Comparison of ENCODE assay signal across 8 cellular contexts in genomic region chr6:97049254-97050004, GRCh38.
DNase-seq lines count a peak whose midpoint lies in the region; ATAC-seq, FAIRE-seq and TF ChIP-seq lines count a peak whose summit lies in the region.

No MANE protein-coding gene starts in this region.

- H4K20me1 ChIP-seq in BLaER1 treated with 17β-estradiol and CSF1 and Interleukin-3, amounts not matched to agents 10 nM and 100 nM, result no peaks in the 10 kb centered on the region
- no peaks in the 10 kb centered on the region for H4K20me1 ChIP-seq in SU-DHL-6 (ENCODE audit: low read depth, low read length)

- H3K9ac ChIP-seq in BLaER1 treated with 17β-estradiol and CSF1 and Interleukin-3, amounts not matched to agents 10 nM and 100 nM, result peak overlapping the region in 5 of 11 experiments; percentile 5 to 51 (median 22); a peak in 7 of 22 replicates
- H3K9ac ChIP-seq in SU-DHL-6 (ENCODE audit: low read length), result no peak overlapping the region

- no peaks in the 10 kb centered on the region for H3K9me3 Mint-ChIP-seq in naive B cell

- H3F3A ChIP-seq in SU-DHL-6 (ENCODE audit: insufficient read depth), result no peaks in the 10 kb centered on the region

- no peaks in the 10 kb centered on the region for H3K27me3 ChIP-seq in BLaER1 treated with 17β-estradiol and CSF1 and Interleukin-3, amounts not matched to agents 10 nM and 100 nM
- no peaks in the 10 kb centered on the region for H3K27me3 ChIP-seq in SU-DHL-6 (ENCODE audit: low read length)
- peaks cover 2% of the 10 kb centered on the region for H3K27me3 ChIP-seq in ovary

- H3K4me1 Mint-ChIP-seq in naive B cell, result peaks cover 15 to 23% (median 17%) of the 10 kb centered on the region in 3 donors

- H3K9me2 ChIP-seq in SU-DHL-6 (replicated peaks; ENCODE audit: insufficient read depth, low read length), result no peaks in the 10 kb centered on the region

- peak overlapping the region in 7 of 8 donors; percentile 49 to 76 (median 59) for H3K4me3 Mint-ChIP-seq in naive B cell

- WGBS in ovary, 3 donors, result 76 to 82% (median 77%) methylated on average over 8 of the region's 8 CpGs

- no peak for TF ChIP-seq POLR2A in ovary (IDR thresholded peaks at IDR 0.05)

- TF ChIP-seq EP300 in ovary (IDR thresholded peaks at IDR 0.05), result no peak

- H3K27ac ChIP-seq in BLaER1 treated with 17β-estradiol and CSF1 and Interleukin-3, amounts not matched to agents 10 nM and 100 nM, result peak overlapping the region; percentile 16 to 68 (median 53); a peak in 19 of 22 replicates
- peak overlapping the region; percentile 17; the same call in 1 of the 2 replicates for H3K27ac ChIP-seq in SU-DHL-6 (ENCODE audit: low read depth, low read length)
- no peak overlapping the region for H3K27ac ChIP-seq in ovary

- FAIRE-seq in GM19239 (lab: Jason Lieb, UNC), result peak; percentile 80

- DNase-seq in GM19239 (ENCODE audit: insufficient read length, low spot score), result peak; percentile 24
- peak; percentile 31 for DNase-seq in naive B cell
- DNase-seq in NCI-H2081 treated with DMSO at 0.1 percent for 48 hours (lab: John Stamatoyannopoulos, UW), result no peak
- DNase-seq in NCI-H1105 treated with DMSO at 0.1 percent for 48 hours (lab: John Stamatoyannopoulos, UW), result no peak
- no peak for DNase-seq in ovary

- H3K27ac Mint-ChIP-seq in naive B cell, result peak overlapping the region; percentile 78 to 91 (median 84)

- ATAC-seq in HG03097 (IDR thresholded peaks at IDR 0.05; ENCODE audit: low FRiP score, unreplicated experiment) (peak; percentile 86), naive B cell (ENCODE audit: low read depth in 2 of 2) (peak; percentile 86 to 92)

- peaks cover 28 to 39% (median 32%) of the 10 kb centered on the region in 10 experiments for H3K4me1 ChIP-seq in BLaER1 treated with 17β-estradiol and CSF1 and Interleukin-3, amounts not matched to agents 10 nM and 100 nM
- H3K4me1 ChIP-seq in ovary (ENCODE audit: insufficient read depth), result no peaks in the 10 kb centered on the region

- TF ChIP-seq CTCF in SU-DHL-6 (IDR thresholded peaks at IDR 0.05; ENCODE audit: insufficient read depth, low read length, poor library complexity, severe bottlenecking) (no peak), ovary (IDR thresholded peaks at IDR 0.05) (no peak)

- peak overlapping the region in 4 of 10 experiments; percentile 21 to 38 (median 28); a peak in 4 of 20 replicates for H3K4me3 ChIP-seq in BLaER1 treated with 17β-estradiol and CSF1 and Interleukin-3, amounts not matched to agents 10 nM and 100 nM
- H3K4me3 ChIP-seq in SU-DHL-6 (ENCODE audit: insufficient read depth, low read length, poor library complexity, severe bottlenecking) (no peak overlapping the region), ovary (no peak overlapping the region)

- peak overlapping the region; percentile 65 for H2AFZ ChIP-seq in SU-DHL-6 (ENCODE audit: low read depth, low read length, severe bottlenecking)

- intact Hi-C loops in ovary (cut with DNase I), result loop anchor here in 3 of 4 donors (5.0 to 10.0 kb wide), 3 partner anchors 152 to 425 kb away; partner anchors contain the start of gene NDUFAF4 (in 2 of the 3)

- no peaks in the 10 kb centered on the region for H3K9me3 ChIP-seq in BLaER1 treated with 17β-estradiol and CSF1 and Interleukin-3, amounts not matched to agents 10 nM and 100 nM (replicated peaks in 1 of 11)
- H3K9me3 ChIP-seq in SU-DHL-6 (ENCODE audit: insufficient read depth, low read length), result no peaks in the 10 kb centered on the region
- H3K9me3 ChIP-seq in ovary, result no peaks in the 10 kb centered on the region

- H3K4me2 ChIP-seq in BLaER1 treated with 17β-estradiol and CSF1 and Interleukin-3, amounts not matched to agents 10 nM and 100 nM, result peak overlapping the region; percentile 44 to 85 (median 53)
- peak overlapping the region; percentile 36 for H3K4me2 ChIP-seq in SU-DHL-6 (ENCODE audit: low read depth, low read length, poor library complexity, severe bottlenecking)

- H3K79me2 ChIP-seq in SU-DHL-6 (ENCODE audit: insufficient read depth, low read length), result no peaks in the 10 kb centered on the region

- no peaks in the 10 kb centered on the region for H3K27me3 Mint-ChIP-seq in naive B cell

- H3K36me3 Mint-ChIP-seq in naive B cell, result no peaks in the 10 kb centered on the region

- no peaks in the 10 kb centered on the region for H3K36me3 ChIP-seq in BLaER1 treated with 17β-estradiol and CSF1 and Interleukin-3, amounts not matched to agents 10 nM and 100 nM
- H3K36me3 ChIP-seq in SU-DHL-6 (ENCODE audit: low read length) (no peaks in the 10 kb centered on the region), ovary (no peaks in the 10 kb centered on the region)

Comparison
In these comparisons a context has a peak if more than half of its experiments do, and no peak if none do; other contexts are left out.
1. H3K27ac ChIP-seq: peak in BLaER1 treated with 17β-estradiol and CSF1 and Interleukin-3, amounts not matched to agents 10 nM and 100 nM (11 of 11) and SU-DHL-6 (single experiment); none in ovary (0 of 2).
2. DNase-seq: peak in GM19239 (single experiment) and naive B cell (single experiment); none in NCI-H2081 treated with DMSO at 0.1 percent for 48 hours (single experiment), NCI-H1105 treated with DMSO at 0.1 percent for 48 hours (single experiment) and ovary (0 of 5).